ENCODE assay signal across 8 cellular contexts in the genomic region with DNA sequence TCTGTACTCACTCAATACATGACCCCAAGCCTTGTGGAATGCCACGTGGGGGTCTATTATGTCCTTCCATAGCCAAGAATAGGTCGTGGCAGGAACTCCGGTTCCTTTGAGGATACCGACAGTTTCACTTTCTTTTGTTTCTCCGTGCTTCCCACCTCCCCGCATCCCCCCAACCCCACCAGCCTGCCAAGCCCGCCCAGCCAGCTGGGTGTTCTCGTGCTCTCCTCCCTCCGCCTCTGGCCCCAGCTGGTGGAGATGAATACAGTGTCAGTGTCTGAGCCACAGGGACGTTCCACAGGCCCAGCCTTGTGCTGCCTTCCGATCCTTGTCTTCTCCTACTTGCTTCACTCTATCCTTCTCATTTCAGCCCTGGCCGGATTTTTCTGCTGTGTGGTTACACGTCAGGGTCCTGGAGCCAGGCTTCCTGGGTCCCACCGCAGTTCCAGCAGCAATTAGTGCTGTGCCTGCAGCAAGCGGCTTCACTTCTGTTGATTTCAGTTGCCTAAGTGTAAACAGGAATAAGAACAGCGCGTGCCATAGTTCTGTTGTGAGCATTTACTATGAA. TPM values are rescaled to one million over a fixed set of nuclear protein-coding genes. Genes with fewer than 3 reads are reported as not detected.
DNase-seq lines count a peak whose midpoint lies in the region; FAIRE-seq and TF ChIP-seq lines count a peak whose summit lies in the region.

No MANE protein-coding gene starts in this region.

- H3K27me3 Mint-ChIP-seq in astrocyte (ENCODE audit: low read depth, unreplicated experiment): no peaks in the 10 kb centered on the region

- H3K4me3 ChIP-seq in astrocyte (ENCODE audit: insufficient read depth, low read depth, low read length) (no peak overlapping the region), hepatocyte (no peak overlapping the region), prostate gland (peak overlapping the region; percentile 20 to 22)

- H3K4me2 ChIP-seq in astrocyte (ENCODE audit: low read length): peak overlapping the region; percentile 80
- peak overlapping the region; percentile 69 for H3K4me2 ChIP-seq in hepatocyte

- H3K4me1 Mint-ChIP-seq in astrocyte (ENCODE audit: low read depth, unreplicated experiment): peaks cover 23% of the 10 kb centered on the region

- 37% methylated on average over 15 of the region's 17 CpGs for WGBS in hepatocyte (ENCODE audit: low lambda C conversion rate, missing lambda C conversion rate)
- 2% methylated on average over 16 of the region's 17 CpGs for WGBS in prostate gland

- H3K27ac ChIP-seq in astrocyte (ENCODE audit: low read depth, low read length): no peak overlapping the region
- H3K27ac ChIP-seq in hepatocyte: peak overlapping the region; percentile 88
- H3K27ac ChIP-seq in prostate gland: peak overlapping the region; percentile 90 to 92

- no peaks in the 10 kb centered on the region for H3K9me3 Mint-ChIP-seq in astrocyte (ENCODE audit: unreplicated experiment)

- H3K9me3 ChIP-seq in astrocyte (ENCODE audit: insufficient read depth, low read depth, low read length) (no peaks in the 10 kb centered on the region), hepatocyte (ENCODE audit: low read depth) (no peaks in the 10 kb centered on the region), prostate gland (no peaks in the 10 kb centered on the region)

- peak in 12 of 14 donors; percentile 23 to 88 (median 78) for DNase-seq in C1 segment of cervical spinal cord (lab: John Stamatoyannopoulos, UW)
- DNase-seq in MV-4-11 (lab: John Stamatoyannopoulos, UW): peak; percentile 54
- peak; percentile 38 for DNase-seq in astrocyte (ENCODE audit: low read depth)
- DNase-seq in hepatocyte (ENCODE audit: low spot score): peak; percentile 78
- DNase-seq in prostate gland (ENCODE audit: low spot score): peak; percentile 77
- no peak for DNase-seq in HPDE6-E6E7 (ENCODE audit: extremely low spot score)
- DNase-seq in RCC 7860 (ENCODE audit: low spot score): no peak
- DNase-seq in GM20000 (ENCODE audit: low spot score): no peak

- H3K9me2 ChIP-seq in hepatocyte (replicated peaks; ENCODE audit: insufficient read depth): no peaks in the 10 kb centered on the region

- no peaks in the 10 kb centered on the region for H3K79me2 ChIP-seq in astrocyte (ENCODE audit: insufficient read depth, low read length)
- H3K79me2 ChIP-seq in hepatocyte: no peaks in the 10 kb centered on the region

- H3K27ac Mint-ChIP-seq in astrocyte (ENCODE audit: unreplicated experiment): peak overlapping the region; percentile 98

- H3K4me1 ChIP-seq in astrocyte (ENCODE audit: insufficient read depth, low read length) (peaks cover 27% of the 10 kb centered on the region), hepatocyte (ENCODE audit: insufficient read depth) (peaks cover 25% of the 10 kb centered on the region), prostate gland (replicated peaks) (peaks cover 20% of the 10 kb centered on the region)

- H3K36me3 Mint-ChIP-seq in astrocyte (ENCODE audit: low read depth, unreplicated experiment): no peaks in the 10 kb centered on the region

- H4K20me1 ChIP-seq in astrocyte (ENCODE audit: insufficient read depth, low read length) (no peaks in the 10 kb centered on the region), hepatocyte (ENCODE audit: insufficient read depth, poor library complexity, severe bottlenecking) (no peaks in the 10 kb centered on the region)

- peak overlapping the region; percentile 89 for H2AFZ ChIP-seq in astrocyte (ENCODE audit: low read depth, low read length)
- H2AFZ ChIP-seq in hepatocyte: peak overlapping the region; percentile 49

- intact Hi-C loops in prostate gland (cut with DNase I): no loop called here

- H3K36me3 ChIP-seq in astrocyte (ENCODE audit: insufficient read depth, low read length) (no peaks in the 10 kb centered on the region), hepatocyte (replicated peaks; ENCODE audit: insufficient read depth, low read depth) (no peaks in the 10 kb centered on the region), prostate gland (no peaks in the 10 kb centered on the region)

- peak overlapping the region; percentile 49 for H3K9ac ChIP-seq in astrocyte (ENCODE audit: low read length)

- no peak for TF ChIP-seq POLR2A in prostate gland (IDR thresholded peaks at IDR 0.05)

- peak overlapping the region; percentile 60 for H3K4me3 Mint-ChIP-seq in astrocyte (ENCODE audit: unreplicated experiment)

- FAIRE-seq in astrocyte (lab: Jason Lieb, UNC) (no peak), RCC 7860 (lab: Jason Lieb, UNC) (no peak)

- no peaks in the 10 kb centered on the region for H3K27me3 ChIP-seq in astrocyte (ENCODE audit: insufficient read depth, low read length)
- no peaks in the 10 kb centered on the region for H3K27me3 ChIP-seq in hepatocyte
- no peaks in the 10 kb centered on the region for H3K27me3 ChIP-seq in prostate gland (replicated peaks; ENCODE audit: insufficient read depth)

- no peak for TF ChIP-seq CTCF in astrocyte (IDR thresholded peaks at IDR 0.05; ENCODE audit: insufficient read depth, low read depth, low read length)
- no peak for TF ChIP-seq CTCF in hepatocyte (IDR thresholded peaks at IDR 0.05; ENCODE audit: poor library complexity)
- no peak for TF ChIP-seq CTCF in prostate gland (IDR thresholded peaks at IDR 0.05)
- no peak for TF ChIP-seq CTCF in GM20000 (IDR thresholded peaks at IDR 0.05; ENCODE audit: extremely low read depth, missing control alignments)

RNA-seq across cellular contexts. Expression of gene AGTRAP, which starts 4.1 kb away (rescaled TPM):
- total RNA-seq in astrocyte (38.7 and 46.3 TPM in 2 replicates), hepatocyte (30.5 and 34.2 TPM in 2 replicates), prostate gland (100 to 1,000 TPM; 114 to 123 TPM)
- polyA plus RNA-seq in hepatocyte: 71.9 and 77.5 TPM in 2 replicates

RNA-seq across cellular contexts. Expression of gene C1orf167, which starts 30.2 kb away (rescaled TPM):
- total RNA-seq in astrocyte (not detected in 2 replicates), hepatocyte (not detected in 2 replicates), prostate gland (1 to 10 TPM in 1 of 2 donors, not detected in 1; 10.0 TPM)
- 0.37 TPM in 1 of 2 replicates, not detected in the other for polyA plus RNA-seq in hepatocyte

RNA-seq across cellular contexts. Expression of gene DRAXIN, which starts 40.3 kb away (rescaled TPM):
- 0.79 and 1.7 TPM in 2 replicates for total RNA-seq in astrocyte
- 0.16 and 0.60 TPM in 2 replicates for total RNA-seq in hepatocyte
- polyA plus RNA-seq in hepatocyte: 0.28 TPM in 1 of 2 replicates, not detected in the other
- under 1 TPM; 0.05 to 0.51 TPM for total RNA-seq in prostate gland

RNA-seq across cellular contexts. Expression of gene MAD2L2, which starts 50.9 kb away (rescaled TPM):
- total RNA-seq in astrocyte (29.3 and 30.1 TPM in 2 replicates), hepatocyte (40.6 and 46.8 TPM in 2 replicates), prostate gland (10 to 100 TPM; 37.3 to 67.8 TPM)
- polyA plus RNA-seq in hepatocyte: 63.2 and 72.7 TPM in 2 replicates

Comparison
In these comparisons a context has a peak if more than half of its experiments do, and no peak if none do; other contexts are left out.
1. DNase-seq: peak in C1 segment of cervical spinal cord (12 of 14), MV-4-11 (single experiment), astrocyte (single experiment), hepatocyte (single experiment) and prostate gland (single experiment); none in HPDE6-E6E7 (single experiment), RCC 7860 (single experiment) and GM20000 (single experiment).
2. H3K4me3 ChIP-seq: peak in prostate gland (2 of 2); none in astrocyte (single experiment) and hepatocyte (single experiment).